ENCODE assay signal across 8 cellular contexts in the genomic region with DNA sequence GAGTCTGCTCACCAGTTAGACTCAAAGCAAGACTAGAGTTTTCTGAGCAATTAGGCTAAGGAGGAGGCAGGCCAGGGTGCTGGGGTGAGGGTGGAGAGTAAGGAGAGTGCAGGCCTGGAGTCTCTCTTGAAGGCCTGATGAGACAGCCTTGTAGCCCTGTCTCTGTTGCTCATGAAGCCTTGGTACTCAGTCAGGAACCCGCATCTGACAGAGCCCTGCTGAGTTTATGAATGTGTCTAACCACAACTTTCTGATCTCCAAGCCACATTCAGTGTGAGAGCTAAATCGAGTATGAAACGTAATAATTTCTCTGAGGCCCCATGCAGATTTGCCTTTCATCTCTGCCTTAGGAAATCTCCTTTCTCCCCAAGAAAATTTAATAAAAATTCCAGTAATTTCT.
DNase-seq lines count a peak whose midpoint lies in the region; ATAC-seq and FAIRE-seq lines count a peak whose summit lies in the region.

No MANE protein-coding gene starts in this region.

- H3K4me3 ChIP-seq in iPS-15b (ENCODE audit: low read depth, low read length) (no peak overlapping the region), neuronal stem cell (ENCODE audit: low read length in 2 of 2) (no peak overlapping the region), GM23248 (no peak overlapping the region)

- no peaks in the 10 kb centered on the region for H3K9me3 ChIP-seq in iPS-15b (ENCODE audit: control insufficient read depth, insufficient read depth, low read length)
- peaks cover 0 to under 1% of the 10 kb centered on the region in 2 donors for H3K9me3 ChIP-seq in neuronal stem cell (replicated peaks in 1 of 2; ENCODE audit: control insufficient read depth in 2 of 2, insufficient read depth in 1 of 2, low read depth in 1 of 2, low read length in 2 of 2)
- no peaks in the 10 kb centered on the region for H3K9me3 ChIP-seq in GM23248 (ENCODE audit: low read depth)

- WGBS in neuronal stem cell (ENCODE audit: extremely low coverage in 2 of 2, insufficient read length in 2 of 2, insufficient replicate concordance in 1 of 2), 2 donors = no CpG with 5 or more reads among the region's 3 CpGs
- WGBS in GM23248 (ENCODE audit: low coverage in 1 of 2, low lambda C conversion rate in 2 of 2, missing lambda C conversion rate in 2 of 2), 2 experiments = 40 to 57% methylated on average over 3 of the region's 3 CpGs

- H3K9ac ChIP-seq in iPS-15b (ENCODE audit: low read depth, low read length) = peak overlapping the region; percentile 17
- H3K9ac ChIP-seq in neuronal stem cell (ENCODE audit: low read depth, low read length, poor library complexity) = no peak overlapping the region
- H3K9ac ChIP-seq in GM23248 = no peak overlapping the region

- H3K27ac ChIP-seq in neuronal stem cell (replicated peaks; ENCODE audit: low read length) = no peak overlapping the region
- no peak overlapping the region for H3K27ac ChIP-seq in GM23248

- peak; percentile 83 for ATAC-seq in GM21825 (IDR thresholded peaks at IDR 0.05; ENCODE audit: unreplicated experiment)

- in situ Hi-C loops in GM23248 (cut with MboI) = no loop called here

- peaks cover 41% of the 10 kb centered on the region for H3K4me1 ChIP-seq in iPS-15b (ENCODE audit: control insufficient read depth, insufficient read depth, low read length)
- H3K4me1 ChIP-seq in neuronal stem cell (ENCODE audit: control insufficient read depth in 2 of 2, insufficient read depth in 1 of 2, low read depth in 1 of 2, low read length in 2 of 2) = peaks cover 13 to 22% of the 10 kb centered on the region in 2 donors
- no peaks in the 10 kb centered on the region for H3K4me1 ChIP-seq in GM23248 (ENCODE audit: insufficient read depth)

- H3K14ac ChIP-seq in neuronal stem cell (ENCODE audit: low read length) = no peak overlapping the region

- H4K8ac ChIP-seq in neuronal stem cell (ENCODE audit: low read depth, low read length) = no peak overlapping the region

- no peak overlapping the region for H2BK12ac ChIP-seq in neuronal stem cell (ENCODE audit: low read length)

- DNase-seq in GM18507 (ENCODE audit: extremely low spot score, insufficient read length, low read depth) (peak; percentile 30), MV-4-11 (lab: John Stamatoyannopoulos, UW) (peak; percentile 79), amniotic stem cell (lab: John Stamatoyannopoulos, UW) (no peak), neuronal stem cell (ENCODE audit: low spot score) (no peak), GM23248 (no peak), cortex of kidney (lab: John Stamatoyannopoulos, UW) (no peak)

- no peak overlapping the region for H3K23ac ChIP-seq in neuronal stem cell (ENCODE audit: low read depth, low read length, poor library complexity)

- no peak overlapping the region for H2AK5ac ChIP-seq in neuronal stem cell (ENCODE audit: low read depth, low read length)

- no peak overlapping the region for H2BK15ac ChIP-seq in neuronal stem cell (ENCODE audit: low read length)

- no peaks in the 10 kb centered on the region for H3F3A ChIP-seq in GM23248 (ENCODE audit: insufficient read depth)

- H4K91ac ChIP-seq in neuronal stem cell (ENCODE audit: low read depth, low read length, poor library complexity) = no peak overlapping the region

- H3K27me3 ChIP-seq in iPS-15b (ENCODE audit: control insufficient read depth, insufficient read depth, low read length) (no peaks in the 10 kb centered on the region), neuronal stem cell (ENCODE audit: control insufficient read depth in 3 of 3, insufficient read depth in 3 of 3, low read depth in 1 of 3, low read length in 3 of 3) (no peaks in the 10 kb centered on the region), GM23248 (replicated peaks; ENCODE audit: insufficient read depth) (no peaks in the 10 kb centered on the region; the same call in 1 of the 2 replicates)

- H2BK120ac ChIP-seq in neuronal stem cell (ENCODE audit: low read depth, low read length) = no peak overlapping the region

- no peak overlapping the region for H2BK5ac ChIP-seq in neuronal stem cell (ENCODE audit: low read length)

- H3K18ac ChIP-seq in neuronal stem cell (ENCODE audit: low read length) = no peak overlapping the region

- H3K9me2 ChIP-seq in GM23248 (ENCODE audit: insufficient read depth) = no peaks in the 10 kb centered on the region

- peak; percentile 94 for FAIRE-seq in GM18507 (lab: Jason Lieb, UNC)

- no peaks in the 10 kb centered on the region for H3K79me2 ChIP-seq in GM23248 (ENCODE audit: insufficient read depth)

- no peak overlapping the region for H3K4ac ChIP-seq in neuronal stem cell (ENCODE audit: low read length)

- H3K4me2 ChIP-seq in neuronal stem cell (ENCODE audit: insufficient read depth, low read length, poor library complexity, severe bottlenecking) (no peak overlapping the region), GM23248 (ENCODE audit: unreplicated experiment) (no peak overlapping the region)

- no peak overlapping the region for H2AFZ ChIP-seq in neuronal stem cell (ENCODE audit: low read length)
- no peak overlapping the region for H2AFZ ChIP-seq in GM23248

- H3K36me3 ChIP-seq in iPS-15b (ENCODE audit: control insufficient read depth, insufficient read depth, low read length) = no peaks in the 10 kb centered on the region
- peaks cover 0 to 5% of the 10 kb centered on the region in 2 donors for H3K36me3 ChIP-seq in neuronal stem cell (replicated peaks in 1 of 2; ENCODE audit: control insufficient read depth in 2 of 2, insufficient read depth in 2 of 2, low read length in 2 of 2)
- no peaks in the 10 kb centered on the region for H3K36me3 ChIP-seq in GM23248 (ENCODE audit: low read depth)

- H3K79me1 ChIP-seq in neuronal stem cell (ENCODE audit: low read depth, low read length) = no peaks in the 10 kb centered on the region

- no peaks in the 10 kb centered on the region for H4K20me1 ChIP-seq in GM23248 (ENCODE audit: insufficient read depth)

Comparison
In these comparisons a context has a peak if more than half of its experiments do, and no peak if none do; other contexts are left out.
1. DNase-seq: peak in GM18507 (single experiment) and MV-4-11 (single experiment); none in amniotic stem cell (single experiment), neuronal stem cell (single experiment), GM23248 (single experiment) and cortex of kidney (single experiment).